31 cellular contexts compared by ENCODE assay signal in genomic region chr14:58950555-58950954, GRCh38.
"Had no signal": no experiment of that assay in that cellular context is flagged by ENCODE, and none has a peak within 500 bp of the region (broad histone marks: within the 10 kb centered on the region; RNA-seq: fewer than 3 reads in every experiment).

No MANE protein-coding gene starts in this region.

- H3K27me3 Mint-ChIP-seq: progenitor cell of endocrine pancreas, type B pancreatic cell had no signal

- H3K4me2 ChIP-seq: neural progenitor cell, smooth muscle cell had no signal

- H3K4me3 ChIP-seq: neural progenitor cell, ovary, psoas muscle, skin epidermis, smooth muscle cell, spleen, suprapubic skin, testis, tibial artery, transverse colon, upper lobe of right lung, uterus had no signal

- H3K4me1 Mint-ChIP-seq: natural killer cell; stimulated activated memory B cell treated with anti-CD40 and anti-IgM and Interleukin-4, amounts not matched to agents 10 μg/mL and 1 μg/mL and 100 μg/mL, for 72 hours had no signal

- H3K9me3 ChIP-seq: ovary, psoas muscle, suprapubic skin, testis, transverse colon, upper lobe of right lung, uterus had no signal

- ATAC-seq: natural killer cell; psoas muscle; right cardiac atrium; sciatic nerve; stimulated activated memory B cell treated with anti-CD40 and anti-IgM and Interleukin-4, amounts not matched to agents 10 μg/mL and 1 μg/mL and 100 μg/mL, for 72 hours; stimulated activated naive CD8-positive, alpha-beta T cell treated with anti-CD3 and anti-CD28 coated beads, Interleukin-15, amount 100 ng/mL, for 72 hours; stimulated activated naive CD8-positive, alpha-beta T cell treated with anti-CD3 and anti-CD28 coated beads, Interleukin-15, Interleukin-2, amounts not matched to agents 100 U/mL and 50 U/mL, for 24 hours; upper lobe of right lung had no signal

- H3K36me3 Mint-ChIP-seq: natural killer cell; neural progenitor cell; stimulated activated memory B cell treated with anti-CD40 and anti-IgM and Interleukin-4, amounts not matched to agents 10 μg/mL and 1 μg/mL and 100 μg/mL, for 72 hours; type B pancreatic cell had no signal

- H3K36me3 ChIP-seq: neural progenitor cell, ovary, spleen, suprapubic skin, tibial artery, transverse colon, upper lobe of right lung, uterus had no signal

- H3K9ac ChIP-seq: neural progenitor cell, parathyroid adenoma had no signal

- H3K9me3 Mint-ChIP-seq: stimulated activated naive CD8-positive, alpha-beta T cell treated with anti-CD3 and anti-CD28 coated beads, Interleukin-15, amount 100 ng/mL, for 72 hours; type B pancreatic cell had no signal

- DNase-seq: natural killer cell; occipital lobe; ovary; posterior cingulate gyrus; psoas muscle; right cardiac atrium; spleen; stimulated activated CD4-positive, alpha-beta T cell treated with anti-CD3 and anti-CD28 coated beads, Interleukin-12 subunit alpha, Interleukin-12 subunit beta, amount 100 ng/mL, for 4 hours; stimulated activated CD4-positive, alpha-beta T cell treated with anti-CD3 and anti-CD28 coated beads, Interleukin-1b, Interleukin-23, amount 100 ng/mL, for 48 hours; stimulated activated CD4-positive, alpha-beta T cell treated with anti-CD3 and anti-CD28 coated beads, Interleukin-4, amount 100 ng/mL, for 1 hour; stimulated activated CD4-positive, alpha-beta T cell treated with anti-CD3 and anti-CD28 coated beads, Interleukin-4, amount 100 ng/mL, for 4 hours; stimulated activated CD8-positive, alpha-beta memory T cell treated with anti-CD3 and anti-CD28 coated beads, Interleukin-4, amount 100 ng/mL, for 48 hours; stimulated activated naive CD4-positive, alpha-beta T cell; stimulated activated naive CD8-positive, alpha-beta T cell treated with anti-CD3 and anti-CD28 coated beads, Interleukin-15, amount 100 ng/mL, for 72 hours; stimulated activated naive CD8-positive, alpha-beta T cell treated with anti-CD3 and anti-CD28 coated beads, Interleukin-15, Interleukin-2, amounts not matched to agents 100 U/mL and 50 U/mL, for 24 hours; substantia nigra; testis; tibial artery; transverse colon; upper lobe of right lung; uterus had no signal

- H2AFZ ChIP-seq: neural progenitor cell, parathyroid adenoma had no signal

- H3K27ac Mint-ChIP-seq: natural killer cell; nephron; neural progenitor cell; progenitor cell of endocrine pancreas; stimulated activated memory B cell treated with anti-CD40 and anti-IgM and Interleukin-4, amounts not matched to agents 10 μg/mL and 1 μg/mL and 100 μg/mL, for 72 hours; stimulated activated naive CD8-positive, alpha-beta T cell treated with anti-CD3 and anti-CD28 coated beads, Interleukin-15, amount 100 ng/mL, for 72 hours; type B pancreatic cell had no signal

- H3K27me3 ChIP-seq: neural progenitor cell, ovary, spleen, suprapubic skin, testis, tibial artery, transverse colon, upper lobe of right lung, uterus had no signal

- H3K4me1 ChIP-seq: parathyroid adenoma, psoas muscle, spleen, testis, upper lobe of right lung, uterus had no signal

- H3K27ac ChIP-seq: neural progenitor cell, ovary, parathyroid adenoma, psoas muscle, skin epidermis, spleen, suprapubic skin, testis, tibial artery, transverse colon, upper lobe of right lung, uterus had no signal

- H3K4me3 Mint-ChIP-seq: natural killer cell; nephron; neural progenitor cell; stimulated activated memory B cell treated with anti-CD40 and anti-IgM and Interleukin-4, amounts not matched to agents 10 μg/mL and 1 μg/mL and 100 μg/mL, for 72 hours; stimulated activated naive CD8-positive, alpha-beta T cell treated with anti-CD3 and anti-CD28 coated beads, Interleukin-15, amount 100 ng/mL, for 72 hours; type B pancreatic cell had no signal

- H3K79me2 ChIP-seq: parathyroid adenoma had no signal
